18 cellular contexts compared by ENCODE assay signal in genomic region chr18:79914614-79915160, GRCh38. TPM values are rescaled to one million over a fixed set of nuclear protein-coding genes. Genes with fewer than 3 reads are reported as not detected.
DNase-seq lines count a peak whose midpoint lies in the region; ATAC-seq lines count a peak whose summit lies in the region.
"Had no signal": no experiment of that assay in that cellular context is flagged by ENCODE, and none has a peak within 500 bp of the region (broad histone marks: within the 10 kb centered on the region; RNA-seq: fewer than 3 reads in every experiment).

No MANE protein-coding gene starts in this region.

- ATAC-seq in activated CD8-positive, alpha-beta memory T cell treated with anti-CD3 and anti-CD28 coated beads, Interleukin-2, amount 10 ng/mL, durations not matched to agents 7 days and 5 days = no peak
- ATAC-seq in left lobe of liver = peak; percentile 1
- ATAC-seq in stimulated activated effector memory CD8-positive, alpha-beta T cell treated with anti-CD3 and anti-CD28 coated beads, Interleukin-12 subunit alpha, Interleukin-12 subunit beta, amount 100 ng/mL, for 72 hours = no peak
- ATAC-seq: PC-3 had no signal

- peak overlapping the region; percentile 36 for H3K27ac ChIP-seq in thymus (ENCODE audit: low read depth)
- H3K27ac ChIP-seq: ascending aorta, ovary had no signal

- peaks cover 29% of the 10 kb centered on the region for H3K4me1 Mint-ChIP-seq in activated naive CD4-positive, alpha-beta T cell treated with anti-CD3 and anti-CD28 coated beads, Interleukin-2, amount 50 U/mL, for 24 hours
- H3K4me1 Mint-ChIP-seq in activated CD8-positive, alpha-beta memory T cell treated with anti-CD3 and anti-CD28 coated beads, Interleukin-2, amount 10 ng/mL, durations not matched to agents 7 days and 5 days = peaks cover 28% of the 10 kb centered on the region
- H3K4me1 Mint-ChIP-seq in stimulated activated effector memory CD8-positive, alpha-beta T cell treated with anti-CD3 and anti-CD28 coated beads, Interleukin-12 subunit alpha, Interleukin-12 subunit beta, amount 100 ng/mL, for 72 hours = peaks cover 36% of the 10 kb centered on the region

- no peaks in the 10 kb centered on the region for H3K27me3 ChIP-seq in thymus (ENCODE audit: control insufficient read depth, insufficient read depth)
- H3K27me3 ChIP-seq: ascending aorta, ovary had no signal

- no peaks in the 10 kb centered on the region for H3K9me3 Mint-ChIP-seq in activated naive CD4-positive, alpha-beta T cell treated with anti-CD3 and anti-CD28 coated beads, Interleukin-2, amount 50 U/mL, for 24 hours
- no peaks in the 10 kb centered on the region for H3K9me3 Mint-ChIP-seq in activated CD8-positive, alpha-beta memory T cell treated with anti-CD3 and anti-CD28 coated beads, Interleukin-2, amount 10 ng/mL, durations not matched to agents 7 days and 5 days (ENCODE audit: low read depth)
- H3K9me3 Mint-ChIP-seq in stimulated activated effector memory CD8-positive, alpha-beta T cell treated with anti-CD3 and anti-CD28 coated beads, Interleukin-12 subunit alpha, Interleukin-12 subunit beta, amount 100 ng/mL, for 72 hours = no peaks in the 10 kb centered on the region

- no peaks in the 10 kb centered on the region for H3K4me1 ChIP-seq in thymus (ENCODE audit: control insufficient read depth, insufficient read depth, low read length)
- H3K4me1 ChIP-seq: ascending aorta, Caco-2, HAP-1 had no signal

- no peak overlapping the region for H3K4me3 ChIP-seq in thymus (ENCODE audit: low read length)
- H3K4me3 ChIP-seq: ascending aorta, HAP-1, ovary had no signal

- H3K4me3 Mint-ChIP-seq in activated naive CD4-positive, alpha-beta T cell treated with anti-CD3 and anti-CD28 coated beads, Interleukin-2, amount 50 U/mL, for 24 hours = no peak overlapping the region
- no peak overlapping the region for H3K4me3 Mint-ChIP-seq in activated CD8-positive, alpha-beta memory T cell treated with anti-CD3 and anti-CD28 coated beads, Interleukin-2, amount 10 ng/mL, durations not matched to agents 7 days and 5 days
- H3K4me3 Mint-ChIP-seq in stimulated activated effector memory CD8-positive, alpha-beta T cell treated with anti-CD3 and anti-CD28 coated beads, Interleukin-12 subunit alpha, Interleukin-12 subunit beta, amount 100 ng/mL, for 72 hours = no peak overlapping the region

- DNase-seq in activated naive CD4-positive, alpha-beta T cell treated with Interleukin-2 at 50 U/mL for 16 hours = no peak
- peak; percentile 34 for DNase-seq in activated CD8-positive, alpha-beta memory T cell treated with anti-CD3 and anti-CD28 coated beads, Interleukin-2, amount 10 ng/mL, durations not matched to agents 7 days and 5 days
- DNase-seq in left lobe of liver (ENCODE audit: low spot score) (no peak), nucleus accumbens (lab: John Stamatoyannopoulos, UW) (no peak), SKM-1 (lab: John Stamatoyannopoulos, UW; ENCODE audit: unreplicated experiment) (no peak)
- no peak for DNase-seq in stimulated activated effector memory CD8-positive, alpha-beta T cell treated with anti-CD3 and anti-CD28 coated beads, Interleukin-12 subunit alpha, Interleukin-12 subunit beta, amount 100 ng/mL, for 72 hours (ENCODE audit: low spot score in 2 of 2)
- DNase-seq: Caco-2; erythroblast; midbrain; NCI-H2081 treated with DMSO at 0.1 percent for 48 hours; NCI-H69; PC-3; stimulated activated CD4-positive, alpha-beta T cell treated with anti-CD3 and anti-CD28 coated beads, Interleukin-4, amount 100 ng/mL, for 4 hours had no signal

- CTCF ChIA-PET in activated CD8-positive, alpha-beta memory T cell treated with anti-CD3 and anti-CD28 coated beads, Interleukin-2, amount 10 ng/mL, durations not matched to agents 7 days and 5 days (lab: Charles Lee) = no interaction called here

- H3K27ac Mint-ChIP-seq in activated naive CD4-positive, alpha-beta T cell treated with anti-CD3 and anti-CD28 coated beads, Interleukin-2, amount 50 U/mL, for 24 hours = peak overlapping the region; percentile 84
- H3K27ac Mint-ChIP-seq in activated CD8-positive, alpha-beta memory T cell treated with anti-CD3 and anti-CD28 coated beads, Interleukin-2, amount 10 ng/mL, durations not matched to agents 7 days and 5 days = no peak overlapping the region
- H3K27ac Mint-ChIP-seq in stimulated activated effector memory CD8-positive, alpha-beta T cell treated with anti-CD3 and anti-CD28 coated beads, Interleukin-12 subunit alpha, Interleukin-12 subunit beta, amount 100 ng/mL, for 72 hours = no peak overlapping the region

- peaks cover 53% of the 10 kb centered on the region for H3K36me3 ChIP-seq in thymus (ENCODE audit: control insufficient read depth, insufficient read depth)
- H3K36me3 ChIP-seq: ovary had no signal

- H3K9me3 ChIP-seq in thymus (ENCODE audit: control insufficient read depth) = peaks cover 15% of the 10 kb centered on the region
- H3K9me3 ChIP-seq: ascending aorta, Caco-2, HAP-1, ovary had no signal

- H3K27me3 Mint-ChIP-seq in activated naive CD4-positive, alpha-beta T cell treated with anti-CD3 and anti-CD28 coated beads, Interleukin-2, amount 50 U/mL, for 24 hours = no peaks in the 10 kb centered on the region
- no peaks in the 10 kb centered on the region for H3K27me3 Mint-ChIP-seq in activated CD8-positive, alpha-beta memory T cell treated with anti-CD3 and anti-CD28 coated beads, Interleukin-2, amount 10 ng/mL, durations not matched to agents 7 days and 5 days

- H3K36me3 Mint-ChIP-seq in activated naive CD4-positive, alpha-beta T cell treated with anti-CD3 and anti-CD28 coated beads, Interleukin-2, amount 50 U/mL, for 24 hours = peaks cover 8% of the 10 kb centered on the region
- H3K36me3 Mint-ChIP-seq in activated CD8-positive, alpha-beta memory T cell treated with anti-CD3 and anti-CD28 coated beads, Interleukin-2, amount 10 ng/mL, durations not matched to agents 7 days and 5 days = peaks cover 32% of the 10 kb centered on the region
- H3K36me3 Mint-ChIP-seq in stimulated activated effector memory CD8-positive, alpha-beta T cell treated with anti-CD3 and anti-CD28 coated beads, Interleukin-12 subunit alpha, Interleukin-12 subunit beta, amount 100 ng/mL, for 72 hours = peaks cover 18% of the 10 kb centered on the region

- WGBS in thymus = 95% methylated on average over 20 of the region's 20 CpGs

RNA-seq across cellular contexts. Expression of gene SLC66A2, which starts 36.8 kb away (rescaled TPM):
- 10 to 100 TPM; 23.4 TPM for total RNA-seq in activated CD8-positive, alpha-beta memory T cell treated with anti-CD3 and anti-CD28 coated beads, Interleukin-2, amount 10 ng/mL, durations not matched to agents 7 days and 5 days
- total RNA-seq in left lobe of liver = 140 TPM
- 91.3 TPM for polyA plus RNA-seq in thymus

RNA-seq across cellular contexts. Expression of gene HSBP1L1, which starts 49.8 kb away (rescaled TPM):
- total RNA-seq in activated CD8-positive, alpha-beta memory T cell treated with anti-CD3 and anti-CD28 coated beads, Interleukin-2, amount 10 ng/mL, durations not matched to agents 7 days and 5 days = 1 to 10 TPM; 1.1 to 5.0 TPM
- 20.2 TPM for total RNA-seq in left lobe of liver
- 25.8 TPM for polyA plus RNA-seq in thymus
